Comparison of ENCODE assay signal across 33 cellular contexts in genomic region chr9:130718576-130718975, GRCh38. TPM values are rescaled to one million over a fixed set of nuclear protein-coding genes. Genes with fewer than 3 reads are reported as not detected.
"Had no signal": no experiment of that assay in that cellular context is flagged by ENCODE, and none has a peak within 500 bp of the region (broad histone marks: within the 10 kb centered on the region; RNA-seq: fewer than 3 reads in every experiment).

No MANE protein-coding gene starts in this region.

- H3K27ac ChIP-seq: adrenal gland, body of pancreas, epithelial cell of prostate, esophagus squamous epithelium, gastroesophageal sphincter had no signal

- H3K27me3 Mint-ChIP-seq: activated CD4-positive, alpha-beta memory T cell treated with anti-CD3 and anti-CD28 coated beads, Interleukin-2, amount 10 ng/mL, durations not matched to agents 7 days and 5 days; activated CD4-positive, alpha-beta T cell treated with anti-CD3 and anti-CD28 coated beads, Interleukin-2, amount 10 ng/mL, durations not matched to agents 7 days and 5 days; activated naive CD4-positive, alpha-beta T cell treated with anti-CD3 and anti-CD28 coated beads, Interleukin-2, amount 50 U/mL, for 24 hours; activated naive CD8-positive, alpha-beta T cell treated with anti-CD3 and anti-CD28 coated beads for 36 hours; activated naive CD8-positive, alpha-beta T cell treated with anti-CD3 and anti-CD28 coated beads, Interleukin-2, amount 50 U/mL, for 24 hours; effector memory CD8-positive, alpha-beta T cell had no signal

- ATAC-seq: activated naive CD8-positive, alpha-beta T cell treated with anti-CD3 and anti-CD28 coated beads, Interleukin-2, amount 50 U/mL, for 24 hours; body of pancreas; effector memory CD8-positive, alpha-beta T cell; gastroesophageal sphincter had no signal

- DNase-seq: activated CD4-positive, alpha-beta memory T cell treated with anti-CD3 and anti-CD28 coated beads, Interleukin-2, amount 10 ng/mL, durations not matched to agents 7 days and 5 days; activated CD4-positive, alpha-beta T cell treated with anti-CD3 and anti-CD28 coated beads for 1 hour; activated CD4-positive, alpha-beta T cell treated with anti-CD3 and anti-CD28 coated beads for 4 hours; activated CD4-positive, alpha-beta T cell treated with anti-CD3 and anti-CD28 coated beads, Interleukin-2, amount 10 ng/mL, durations not matched to agents 7 days and 5 days; activated CD4-positive, alpha-beta T cell treated with anti-CD3 and anti-CD28 coated beads, Interleukin-2, amount 50 U/mL, for 4 hours; activated effector memory CD4-positive, alpha-beta T cell treated with anti-CD3 and anti-CD28 coated beads, Interleukin-2, amount 50 U/mL, for 16 hours; activated naive CD4-positive, alpha-beta T cell treated with anti-CD3 and anti-CD28 coated beads for 36 hours; activated naive CD8-positive, alpha-beta T cell treated with anti-CD3 and anti-CD28 coated beads for 36 hours; activated naive CD8-positive, alpha-beta T cell treated with anti-CD3 and anti-CD28 coated beads, Interleukin-2, amount 50 U/mL, for 24 hours; activated T-cell treated with anti-CD3 and anti-CD28 coated beads, Interleukin-2, amount 50 U/mL, for 1 hour; activated T-cell treated with anti-CD3 and anti-CD28 coated beads, Interleukin-2, amount 50 U/mL, for 48 hours; amygdala; aorta; body of pancreas; caudate nucleus; cortex of kidney; dermis blood vessel endothelial cell; effector CD4-positive, alpha-beta T cell; effector memory CD8-positive, alpha-beta T cell; esophagus squamous epithelium; foreskin melanocyte; T-helper 2 cell had no signal

- H3K36me3 Mint-ChIP-seq: activated naive CD8-positive, alpha-beta T cell treated with anti-CD3 and anti-CD28 coated beads for 36 hours had no signal

- H3K4me3 Mint-ChIP-seq: activated CD4-positive, alpha-beta memory T cell treated with anti-CD3 and anti-CD28 coated beads, Interleukin-2, amount 10 ng/mL, durations not matched to agents 7 days and 5 days; activated CD4-positive, alpha-beta T cell treated with anti-CD3 and anti-CD28 coated beads, Interleukin-2, amount 10 ng/mL, durations not matched to agents 7 days and 5 days; activated naive CD4-positive, alpha-beta T cell treated with anti-CD3 and anti-CD28 coated beads for 36 hours; activated naive CD4-positive, alpha-beta T cell treated with anti-CD3 and anti-CD28 coated beads, Interleukin-2, amount 50 U/mL, for 24 hours; activated naive CD8-positive, alpha-beta T cell treated with anti-CD3 and anti-CD28 coated beads for 36 hours; activated naive CD8-positive, alpha-beta T cell treated with anti-CD3 and anti-CD28 coated beads, Interleukin-2, amount 50 U/mL, for 24 hours; activated T-helper 1 cell treated with anti-CD3 and anti-CD28 coated beads, Interleukin-12 subunit alpha, Interleukin-12 subunit beta, Interleukin-2, Interleukin-4 antibody, amounts not matched to agents 30 ng/mL and 10 ng/mL and 1 ng/mL, durations not matched to agents 14 hours and 24 hours and 36 hours; effector memory CD8-positive, alpha-beta T cell had no signal

- H3K9me3 Mint-ChIP-seq: activated CD4-positive, alpha-beta memory T cell treated with anti-CD3 and anti-CD28 coated beads, Interleukin-2, amount 10 ng/mL, durations not matched to agents 7 days and 5 days; activated CD4-positive, alpha-beta T cell treated with anti-CD3 and anti-CD28 coated beads, Interleukin-2, amount 10 ng/mL, durations not matched to agents 7 days and 5 days; activated naive CD4-positive, alpha-beta T cell treated with anti-CD3 and anti-CD28 coated beads for 36 hours; activated naive CD4-positive, alpha-beta T cell treated with anti-CD3 and anti-CD28 coated beads, Interleukin-2, amount 50 U/mL, for 24 hours; activated naive CD8-positive, alpha-beta T cell treated with anti-CD3 and anti-CD28 coated beads for 36 hours; activated naive CD8-positive, alpha-beta T cell treated with anti-CD3 and anti-CD28 coated beads, Interleukin-2, amount 50 U/mL, for 24 hours; activated T-helper 1 cell treated with anti-CD3 and anti-CD28 coated beads, Interleukin-12 subunit alpha, Interleukin-12 subunit beta, Interleukin-2, Interleukin-4 antibody, amounts not matched to agents 30 ng/mL and 10 ng/mL and 1 ng/mL, durations not matched to agents 14 hours and 24 hours and 36 hours; activated T-helper 2 cell treated with anti-CD3 and anti-CD28 coated beads, Interferon-gamma antibody, Interleukin-2, Interleukin-4, amounts not matched to agents 10 μg/mL and 5 μg/mL and 100 μg/mL, durations not matched to agents 14 hours and 24 hours and 36 hours; effector memory CD8-positive, alpha-beta T cell had no signal

- H3K27me3 ChIP-seq: adrenal gland, body of pancreas, esophagus squamous epithelium, gastroesophageal sphincter had no signal

- H3K4me3 ChIP-seq: adrenal gland, body of pancreas, esophagus squamous epithelium, gastroesophageal sphincter had no signal

- H3K27ac Mint-ChIP-seq: activated CD4-positive, alpha-beta memory T cell treated with anti-CD3 and anti-CD28 coated beads, Interleukin-2, amount 10 ng/mL, durations not matched to agents 7 days and 5 days; activated CD4-positive, alpha-beta T cell treated with anti-CD3 and anti-CD28 coated beads, Interleukin-2, amount 10 ng/mL, durations not matched to agents 7 days and 5 days; activated naive CD4-positive, alpha-beta T cell treated with anti-CD3 and anti-CD28 coated beads for 36 hours; activated naive CD4-positive, alpha-beta T cell treated with anti-CD3 and anti-CD28 coated beads, Interleukin-2, amount 50 U/mL, for 24 hours; activated naive CD8-positive, alpha-beta T cell treated with anti-CD3 and anti-CD28 coated beads for 36 hours; activated naive CD8-positive, alpha-beta T cell treated with anti-CD3 and anti-CD28 coated beads, Interleukin-2, amount 50 U/mL, for 24 hours; activated T-helper 1 cell treated with anti-CD3 and anti-CD28 coated beads, Interleukin-12 subunit alpha, Interleukin-12 subunit beta, Interleukin-2, Interleukin-4 antibody, amounts not matched to agents 30 ng/mL and 10 ng/mL and 1 ng/mL, durations not matched to agents 14 hours and 24 hours and 36 hours; activated T-helper 2 cell treated with anti-CD3 and anti-CD28 coated beads, Interferon-gamma antibody, Interleukin-2, Interleukin-4, amounts not matched to agents 10 μg/mL and 5 μg/mL and 100 μg/mL, durations not matched to agents 14 hours and 24 hours and 36 hours had no signal

- H3K36me3 ChIP-seq: adrenal gland, gastroesophageal sphincter had no signal

- H3K9me3 ChIP-seq: adrenal gland, body of pancreas, esophagus squamous epithelium, gastroesophageal sphincter had no signal

RNA-seq across cellular contexts. Expression of gene PRDM12, which starts 54.2 kb away (rescaled TPM):
- total RNA-seq: activated CD4-positive, alpha-beta memory T cell treated with anti-CD3 and anti-CD28 coated beads, Interleukin-2, amount 10 ng/mL, durations not matched to agents 7 days and 5 days; activated CD4-positive, alpha-beta T cell treated with anti-CD3 and anti-CD28 coated beads, Interleukin-2, amount 10 ng/mL, durations not matched to agents 7 days and 5 days; activated naive CD4-positive, alpha-beta T cell treated with anti-CD3 and anti-CD28 coated beads for 36 hours; activated naive CD8-positive, alpha-beta T cell treated with anti-CD3 and anti-CD28 coated beads for 36 hours; aorta; body of pancreas; dermis blood vessel endothelial cell; endothelial cell of umbilical vein; esophagus squamous epithelium; fibroblast of lung; fibroblast of villous mesenchyme; gastroesophageal sphincter; glomerular endothelial cell; T-helper 1 cell treated with Interleukin-12 subunit alpha and Interleukin-12 subunit beta and Interleukin-4 antibody, amounts not matched to agents 30 ng/mL and 1 ng/mL, for 36 hours had no signal
- polyA plus RNA-seq: aorta, endothelial cell of umbilical vein, fibroblast of lung had no signal
